ENCODE assay signal across 8 cellular contexts in the genomic region with DNA sequence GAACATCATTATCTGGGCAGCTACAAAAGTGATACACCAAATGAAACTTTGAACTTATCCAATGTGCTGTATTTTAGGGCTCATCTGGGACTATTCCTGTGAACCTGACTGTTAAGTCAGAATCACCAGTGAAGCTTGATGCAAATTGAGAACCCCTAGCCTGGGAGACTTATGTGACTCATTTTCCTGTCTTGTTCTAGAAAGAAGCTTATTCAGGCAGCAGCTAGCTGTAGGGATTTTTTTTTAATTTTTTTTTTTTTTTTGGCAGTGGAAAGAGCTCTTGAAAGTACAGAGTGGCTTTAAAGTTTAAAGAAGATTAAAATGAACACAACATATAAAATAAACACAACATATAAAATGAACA.
DNase-seq lines count a peak whose midpoint lies in the region; ATAC-seq lines count a peak whose summit lies in the region.

No MANE protein-coding gene starts in this region.

- POLR2A ChIA-PET in activated CD8-positive, alpha-beta T cell treated with anti-CD3 and anti-CD28 coated beads, Interleukin-2, amount 10 ng/mL, durations not matched to agents 7 days and 5 days (lab: Charles Lee): interaction anchor here (0.7 to 2.5 kb wide), 7 partner anchors 9 to 63 kb away, joined by 3 to 8 read pairs (median 4); no protein-coding TSS in a partner anchor

- peak overlapping the region; percentile 95 for H3K27ac Mint-ChIP-seq in activated CD4-positive, alpha-beta T cell treated with anti-CD3 and anti-CD28 coated beads, Interleukin-2, amount 10 ng/mL, durations not matched to agents 24 days and 14 days
- H3K27ac Mint-ChIP-seq in activated CD8-positive, alpha-beta T cell treated with anti-CD3 and anti-CD28 coated beads, Interleukin-2, amount 10 ng/mL, durations not matched to agents 7 days and 5 days: peak overlapping the region; percentile 87
- H3K27ac Mint-ChIP-seq in memory B cell: peak overlapping the region; percentile 97

- CTCF ChIA-PET in activated CD8-positive, alpha-beta T cell treated with anti-CD3 and anti-CD28 coated beads, Interleukin-2, amount 10 ng/mL, durations not matched to agents 7 days and 5 days (lab: Charles Lee): interaction anchor here (0.8 to 6.7 kb wide), 10 partner anchors 14 to 286 kb away, joined by 3 to 52 read pairs (median 6); a partner anchor contains a TSS

- peaks cover 89% of the 10 kb centered on the region for H3K4me1 Mint-ChIP-seq in activated CD4-positive, alpha-beta T cell treated with anti-CD3 and anti-CD28 coated beads, Interleukin-2, amount 10 ng/mL, durations not matched to agents 24 days and 14 days
- peaks cover 88% of the 10 kb centered on the region for H3K4me1 Mint-ChIP-seq in activated CD8-positive, alpha-beta T cell treated with anti-CD3 and anti-CD28 coated beads, Interleukin-2, amount 10 ng/mL, durations not matched to agents 7 days and 5 days (ENCODE audit: low read depth)
- H3K4me1 Mint-ChIP-seq in memory B cell: peaks cover 81% of the 10 kb centered on the region

- DNase-seq in activated CD4-positive, alpha-beta T cell treated with anti-CD3 and anti-CD28 coated beads, Interleukin-2, amount 10 ng/mL, durations not matched to agents 24 days and 14 days: peak; percentile 78
- DNase-seq in activated CD4-positive, alpha-beta T cell treated with anti-CD3 and anti-CD28 coated beads for 48 hours: no peak
- DNase-seq in activated CD8-positive, alpha-beta T cell treated with anti-CD3 and anti-CD28 coated beads, Interleukin-2, amount 10 ng/mL, durations not matched to agents 7 days and 5 days: no peak
- no peak for DNase-seq in memory B cell (ENCODE audit: low spot score in 2 of 2)
- DNase-seq in cerebellum (ENCODE audit: low spot score): no peak
- no peak for DNase-seq in globus pallidus (ENCODE audit: low spot score)
- DNase-seq in posterior vena cava (ENCODE audit: low spot score): no peak

- H3K9me3 Mint-ChIP-seq in activated CD4-positive, alpha-beta T cell treated with anti-CD3 and anti-CD28 coated beads, Interleukin-2, amount 10 ng/mL, durations not matched to agents 24 days and 14 days: no peaks in the 10 kb centered on the region
- no peaks in the 10 kb centered on the region for H3K9me3 Mint-ChIP-seq in activated CD8-positive, alpha-beta T cell treated with anti-CD3 and anti-CD28 coated beads, Interleukin-2, amount 10 ng/mL, durations not matched to agents 7 days and 5 days (ENCODE audit: insufficient read depth)
- no peaks in the 10 kb centered on the region for H3K9me3 Mint-ChIP-seq in memory B cell

- intact Hi-C loops in activated CD4-positive, alpha-beta T cell treated with anti-CD3 and anti-CD28 coated beads, Interleukin-2, amount 10 ng/mL, durations not matched to agents 24 days and 14 days (cut with micrococcal nuclease): loop anchor here (1.0 to 2.0 kb wide), 6 partner anchors 13 to 122 kb away; no protein-coding TSS in a partner anchor
- intact Hi-C loops in posterior vena cava (cut with DNase I): no loop called here

- H3K36me3 Mint-ChIP-seq in activated CD4-positive, alpha-beta T cell treated with anti-CD3 and anti-CD28 coated beads, Interleukin-2, amount 10 ng/mL, durations not matched to agents 24 days and 14 days (ENCODE audit: low read depth): peaks cover 29% of the 10 kb centered on the region
- H3K36me3 Mint-ChIP-seq in activated CD8-positive, alpha-beta T cell treated with anti-CD3 and anti-CD28 coated beads, Interleukin-2, amount 10 ng/mL, durations not matched to agents 7 days and 5 days (ENCODE audit: low read depth): peaks cover 76% of the 10 kb centered on the region
- H3K36me3 Mint-ChIP-seq in memory B cell: peaks cover 1% of the 10 kb centered on the region

- peak overlapping the region; percentile 95 for H3K4me3 Mint-ChIP-seq in activated CD4-positive, alpha-beta T cell treated with anti-CD3 and anti-CD28 coated beads, Interleukin-2, amount 10 ng/mL, durations not matched to agents 24 days and 14 days
- peak overlapping the region; percentile 75 for H3K4me3 Mint-ChIP-seq in activated CD8-positive, alpha-beta T cell treated with anti-CD3 and anti-CD28 coated beads, Interleukin-2, amount 10 ng/mL, durations not matched to agents 7 days and 5 days
- H3K4me3 Mint-ChIP-seq in memory B cell: peak overlapping the region; percentile 77

- ATAC-seq in HG03108 (IDR thresholded peaks at IDR 0.05; ENCODE audit: unreplicated experiment) (peak; percentile 28), memory B cell (ENCODE audit: low read depth) (no peak)
- peak; percentile 35 for ATAC-seq in activated CD8-positive, alpha-beta T cell treated with anti-CD3 and anti-CD28 coated beads, Interleukin-2, amount 10 ng/mL, durations not matched to agents 7 days and 5 days

- no peaks in the 10 kb centered on the region for H3K27me3 Mint-ChIP-seq in activated CD4-positive, alpha-beta T cell treated with anti-CD3 and anti-CD28 coated beads, Interleukin-2, amount 10 ng/mL, durations not matched to agents 24 days and 14 days
- peaks cover 2% of the 10 kb centered on the region for H3K27me3 Mint-ChIP-seq in activated CD8-positive, alpha-beta T cell treated with anti-CD3 and anti-CD28 coated beads, Interleukin-2, amount 10 ng/mL, durations not matched to agents 7 days and 5 days (ENCODE audit: low read depth)
- H3K27me3 Mint-ChIP-seq in memory B cell: no peaks in the 10 kb centered on the region
